ENCODE assay signal across 11 cellular contexts in genomic region chr3:21290557-21290956, GRCh38.
A peak's percentile ranks its signal among the peaks of the same experiment; 100 is the strongest.
DNase-seq lines count a peak whose midpoint lies in the region; ATAC-seq and TF ChIP-seq lines count a peak whose summit lies in the region.
"Had no signal": no experiment of that assay in that cellular context is flagged by ENCODE, and none has a peak within 500 bp of the region (broad histone marks: within the 10 kb centered on the region; RNA-seq: fewer than 3 reads in every experiment).

No MANE protein-coding gene starts in this region.

- no peaks in the 10 kb centered on the region for H3K27me3 Mint-ChIP-seq in HFFc6 (ENCODE audit: insufficient read depth)

- ATAC-seq in right lobe of liver: no peak
- ATAC-seq in GM19328 (IDR thresholded peaks at IDR 0.05; ENCODE audit: unreplicated experiment): no peak
- no peak for ATAC-seq in HG03520 (IDR thresholded peaks at IDR 0.05; ENCODE audit: unreplicated experiment)
- ATAC-seq in GM21367 (IDR thresholded peaks at IDR 0.05; ENCODE audit: unreplicated experiment): no peak

- no peak for TF ChIP-seq POLR2A in right lobe of liver (IDR thresholded peaks at IDR 0.05)

- H3K4me1 Mint-ChIP-seq in HFFc6 (ENCODE audit: low read depth): peaks cover 34% of the 10 kb centered on the region

- no peak overlapping the region for H3K4me3 Mint-ChIP-seq in HFFc6

- H3K36me3 ChIP-seq in right lobe of liver (no peaks in the 10 kb centered on the region), tibial artery (no peaks in the 10 kb centered on the region)

- 63% methylated on average over 1 of the region's 1 CpG for WGBS in right lobe of liver (ENCODE audit: insufficient coverage, low coverage, low lambda C conversion rate, missing lambda C conversion rate)

- in situ Hi-C loops in astrocyte of the cerebellum (cut with HindIII; ENCODE audit: low sequenced_read_pairs): no loop called here

- H3K9me3 Mint-ChIP-seq in HFFc6: peaks cover 18% of the 10 kb centered on the region

- H3K36me3 Mint-ChIP-seq in HFFc6 (ENCODE audit: low read depth): peaks cover 7% of the 10 kb centered on the region

- no peak overlapping the region for H3K4me3 ChIP-seq in astrocyte of the cerebellum (ENCODE audit: low read depth, low read length)
- no peak overlapping the region for H3K4me3 ChIP-seq in right lobe of liver
- no peak overlapping the region for H3K4me3 ChIP-seq in tibial artery

- no peaks in the 10 kb centered on the region for H3K27me3 ChIP-seq in right lobe of liver
- H3K27me3 ChIP-seq in tibial artery: no peaks in the 10 kb centered on the region

- H3K27ac ChIP-seq in C4-2B (no peak overlapping the region), right lobe of liver (no peak overlapping the region), tibial artery (no peak overlapping the region)

- H3K9me3 ChIP-seq in right lobe of liver (no peaks in the 10 kb centered on the region), tibial artery (no peaks in the 10 kb centered on the region)

- DNase-seq in HFFc6 (no peak), astrocyte of the cerebellum (ENCODE audit: low read depth) (no peak), right lobe of liver (no peak), tibial artery (no peak)
- DNase-seq: activated gamma-delta T cell, DMS79 treated with DMSO at 0.1 percent for 48 hours, NCI-H82 had no signal

- H3K27ac Mint-ChIP-seq in HFFc6: no peak overlapping the region

- TF ChIP-seq CTCF in C4-2B (conservative IDR thresholded peaks at IDR 0.05) (peak; percentile 76), HFFc6 (IDR thresholded peaks at IDR 0.05) (peak; percentile 79), astrocyte of the cerebellum (IDR thresholded peaks at IDR 0.05; ENCODE audit: low read depth, low read length, missing control alignments) (peak; percentile 58), right lobe of liver (IDR thresholded peaks at IDR 0.05) (peak; percentile 22 to 50 (median 40)), tibial artery (IDR thresholded peaks at IDR 0.05) (peak in 1 of 2 experiments; percentile 18)

- H3K4me1 ChIP-seq in right lobe of liver (no peaks in the 10 kb centered on the region), tibial artery (peaks cover 0 to 5% (median 0%) of the 10 kb centered on the region in 4 donors)

- intact Hi-C loops in right lobe of liver (cut with DNase I): no loop called here
- intact Hi-C loops in tibial artery (cut with DNase I; ENCODE audit: low total_unique reads): no loop called here
